ENCODE assay signal across 21 cellular contexts in genomic region chr9:113238202-113238858, GRCh38. TPM values are rescaled to one million over a fixed set of nuclear protein-coding genes. Genes with fewer than 3 reads are reported as not detected.
DNase-seq lines count a peak whose midpoint lies in the region; ATAC-seq, FAIRE-seq and TF ChIP-seq lines count a peak whose summit lies in the region.
"Had no signal": no experiment of that assay in that cellular context is flagged by ENCODE, and none has a peak within 500 bp of the region (broad histone marks: within the 10 kb centered on the region; RNA-seq: fewer than 3 reads in every experiment).

No MANE protein-coding gene starts in this region.

- peak; percentile 33 for ATAC-seq in stimulated activated naive CD8-positive, alpha-beta T cell treated with anti-CD3 and anti-CD28 coated beads, Interleukin-15, amount 100 ng/mL, for 72 hours
- no peak for ATAC-seq in stimulated activated naive CD8-positive, alpha-beta T cell treated with anti-CD3 and anti-CD28 coated beads, Interleukin-15, Interleukin-2, amounts not matched to agents 100 U/mL and 50 U/mL, for 24 hours
- ATAC-seq in GM23338: no peak
- ATAC-seq in GM12878: no peak
- ATAC-seq in right lobe of liver: peak; percentile 46 to 66 (median 62)

- no peaks in the 10 kb centered on the region for H3F3A ChIP-seq in GM23338 (replicated peaks; ENCODE audit: low read depth)

- no peaks in the 10 kb centered on the region for H3K9me3 Mint-ChIP-seq in stimulated activated naive CD8-positive, alpha-beta T cell treated with anti-CD3 and anti-CD28 coated beads, Interleukin-15, amount 100 ng/mL, for 72 hours
- H3K9me3 Mint-ChIP-seq in GM23338: no peaks in the 10 kb centered on the region
- H3K9me3 Mint-ChIP-seq: CD4-positive, alpha-beta T cell; CD8-positive, alpha-beta memory T cell had no signal

- H3K36me3 Mint-ChIP-seq in GM23338 (ENCODE audit: low read depth): no peaks in the 10 kb centered on the region
- H3K36me3 Mint-ChIP-seq: CD8-positive, alpha-beta memory T cell had no signal

- H3K9me2 ChIP-seq in GM23338 (ENCODE audit: insufficient read depth): no peaks in the 10 kb centered on the region

- DNase-seq in stimulated activated naive CD8-positive, alpha-beta T cell treated with anti-CD3 and anti-CD28 coated beads, Interleukin-15, amount 100 ng/mL, for 72 hours: no peak
- no peak for DNase-seq in stimulated activated naive CD8-positive, alpha-beta T cell treated with anti-CD3 and anti-CD28 coated beads, Interleukin-15, Interleukin-2, amounts not matched to agents 100 U/mL and 50 U/mL, for 24 hours
- DNase-seq in GM23338 (ENCODE audit: low spot score): no peak
- no peak for DNase-seq in GM12878 (ENCODE audit: low read depth, low spot score)
- DNase-seq in right lobe of liver: peak in 1 of 3 donors; percentile 58
- DNase-seq in RCC 7860 (ENCODE audit: low spot score): no peak
- no peak for DNase-seq in H7
- DNase-seq in ovary: no peak
- DNase-seq: CD4-positive, alpha-beta T cell; CD8-positive, alpha-beta memory T cell; DMS 273 treated with DMSO at 0.1 percent for 48 hours; DMS79; EL; GDM1; GOT3; HCEC 1CT had no signal

- no peak overlapping the region for H3K4me3 Mint-ChIP-seq in stimulated activated naive CD8-positive, alpha-beta T cell treated with anti-CD3 and anti-CD28 coated beads, Interleukin-15, amount 100 ng/mL, for 72 hours
- H3K4me3 Mint-ChIP-seq in GM23338: no peak overlapping the region
- H3K4me3 Mint-ChIP-seq: CD14-positive monocyte; CD4-positive, alpha-beta T cell; CD8-positive, alpha-beta memory T cell had no signal

- H4K20me1 ChIP-seq in GM23338 (replicated peaks; ENCODE audit: insufficient read depth) (peaks cover 13% of the 10 kb centered on the region), GM12878 (ENCODE audit: control insufficient read depth, insufficient read depth) (no peaks in the 10 kb centered on the region)

- TF ChIP-seq RAD21 in GM12878 (IDR thresholded peaks at IDR 0.05; ENCODE audit: insufficient read depth, low read depth, low read length): no peak

- no peaks in the 10 kb centered on the region for H3K27me3 Mint-ChIP-seq in stimulated activated naive CD8-positive, alpha-beta T cell treated with anti-CD3 and anti-CD28 coated beads, Interleukin-15, amount 100 ng/mL, for 72 hours
- H3K27me3 Mint-ChIP-seq in GM23338 (ENCODE audit: insufficient read depth, low read depth, poor library complexity): peaks cover 2% of the 10 kb centered on the region
- H3K27me3 Mint-ChIP-seq: CD4-positive, alpha-beta T cell; CD8-positive, alpha-beta memory T cell had no signal

- H3K9ac ChIP-seq in GM12878 (ENCODE audit: control insufficient read depth, insufficient read depth, low read length): no peak overlapping the region

- SMC1A ChIA-PET in GM12878 (lab: Charles Lee; ENCODE audit: uncharacterized antibody, unreplicated experiment): interaction anchor here (0.5 to 4.4 kb wide), 2 partner anchors 18 to 923 kb away, joined by 4 to 14 read pairs; partner anchors contain the start of genes FKBP15 and SLC31A1

- TF ChIP-seq POLR2A in GM12878 (IDR thresholded peaks at IDR 0.05; ENCODE audit: low read depth, low read length) (no peak), right lobe of liver (IDR thresholded peaks at IDR 0.05) (no peak), ovary (IDR thresholded peaks at IDR 0.05) (no peak)

- H3K79me2 ChIP-seq in GM23338 (replicated peaks; ENCODE audit: insufficient read depth): no peaks in the 10 kb centered on the region
- H3K79me2 ChIP-seq in GM12878 (ENCODE audit: control insufficient read depth, insufficient read depth, low read length): peaks cover 4% of the 10 kb centered on the region

- peaks cover 2% of the 10 kb centered on the region for H3K4me1 Mint-ChIP-seq in stimulated activated naive CD8-positive, alpha-beta T cell treated with anti-CD3 and anti-CD28 coated beads, Interleukin-15, amount 100 ng/mL, for 72 hours
- no peaks in the 10 kb centered on the region for H3K4me1 Mint-ChIP-seq in GM23338

- intact Hi-C loops in GM12878 (cut with micrococcal nuclease; ENCODE audit: unreplicated experiment): no loop called here
- intact Hi-C loops in right lobe of liver (cut with DNase I): no loop called here
- intact Hi-C loops in ovary (cut with DNase I): no loop called here

- no TSS peak for BruUV-seq in GM12878 (replicated peaks; lab: Mats Ljungman, UMichigan)

- WGBS in GM12878 (ENCODE audit: insufficient coverage, insufficient replicate concordance, low lambda C conversion rate, missing lambda C conversion rate): 94% methylated on average over 10 of the region's 10 CpGs
- WGBS in right lobe of liver (ENCODE audit: insufficient coverage, low coverage, low lambda C conversion rate, missing lambda C conversion rate): 24% methylated on average over 9 of the region's 10 CpGs
- 91 to 94% (median 93%) methylated on average over 10 of the region's 10 CpGs for WGBS in ovary, 3 donors

- RAD21 ChIA-PET in GM12878 (lab: Charles Lee; ENCODE audit: unreplicated experiment): no interaction called here

- H2AFZ ChIP-seq in GM23338 (no peak overlapping the region), GM12878 (ENCODE audit: control insufficient read depth, low read depth, low read length) (no peak overlapping the region)

- H3K27ac ChIP-seq in GM23338 (ENCODE audit: low read depth) (0 out of 2 replicates have a peak overlapping the region, but pooled peaks have one; percentile 22), GM12878 (ENCODE audit: control insufficient read depth, insufficient read depth) (no peak overlapping the region), right lobe of liver (peak overlapping the region; percentile 31 to 72 (median 60)), ovary (no peak overlapping the region)

- no peak for TF ChIP-seq CTCF in GM23338 (conservative IDR thresholded peaks at IDR 0.05; ENCODE audit: low read depth in 2 of 2)
- TF ChIP-seq CTCF in GM12878 (IDR thresholded peaks at IDR 0.05 in 2 of 3, conservative IDR thresholded peaks at IDR 0.05 in 1 of 3; ENCODE audit: control insufficient read depth in 2 of 3, extremely low read depth in 1 of 3, insufficient read depth in 1 of 3, low read depth in 3 of 3, low read length in 3 of 3): no peak
- no peak for TF ChIP-seq CTCF in right lobe of liver (IDR thresholded peaks at IDR 0.05)
- TF ChIP-seq CTCF in ovary (IDR thresholded peaks at IDR 0.05): no peak

- H3K4me2 ChIP-seq in GM23338 (no peak overlapping the region), GM12878 (ENCODE audit: control insufficient read depth, insufficient read depth) (no peak overlapping the region)

- no peaks in the 10 kb centered on the region for H3K9me3 ChIP-seq in GM12878 (replicated peaks; ENCODE audit: control insufficient read depth, insufficient read depth, low read length)
- no peaks in the 10 kb centered on the region for H3K9me3 ChIP-seq in right lobe of liver
- H3K9me3 ChIP-seq in ovary: no peaks in the 10 kb centered on the region

- POLR2A ChIA-PET in GM12878 (lab: Charles Lee): no interaction called here

- in situ Hi-C loops in GM12878 (cut with MboI): no loop called here

- H3K27ac Mint-ChIP-seq in stimulated activated naive CD8-positive, alpha-beta T cell treated with anti-CD3 and anti-CD28 coated beads, Interleukin-15, amount 100 ng/mL, for 72 hours: peak overlapping the region in 1 of 2 donors; percentile 5
- H3K27ac Mint-ChIP-seq in GM23338: no peak overlapping the region
- H3K27ac Mint-ChIP-seq: CD4-positive, alpha-beta T cell; CD8-positive, alpha-beta memory T cell had no signal

- CTCF ChIA-PET in GM12878 (lab: Yijun Ruan, JAX): interaction anchor here (1.0 kb wide), 1 partner anchor 13 kb away, joined by 3 read pairs; no protein-coding TSS in a partner anchor

- no peak overlapping the region for H3K4me3 ChIP-seq in GM23338
- no peak overlapping the region for H3K4me3 ChIP-seq in GM12878
- peak overlapping the region in 2 of 3 donors; percentile 6 to 27 for H3K4me3 ChIP-seq in right lobe of liver
- no peak overlapping the region for H3K4me3 ChIP-seq in H7 (ENCODE audit: insufficient read depth, low read depth, low read length)
- no peak overlapping the region for H3K4me3 ChIP-seq in ovary

- H3K4me1 ChIP-seq in GM23338 (ENCODE audit: insufficient read depth): no peaks in the 10 kb centered on the region
- peaks cover 2% of the 10 kb centered on the region; the same call in 1 of the 2 replicates for H3K4me1 ChIP-seq in GM12878 (ENCODE audit: control insufficient read depth, insufficient read depth, low read length)
- peaks cover 0 to 65% (median 24%) of the 10 kb centered on the region in 4 donors for H3K4me1 ChIP-seq in right lobe of liver
- H3K4me1 ChIP-seq in ovary (ENCODE audit: insufficient read depth): no peaks in the 10 kb centered on the region

- no peaks in the 10 kb centered on the region for H3K36me3 ChIP-seq in GM23338 (ENCODE audit: insufficient read depth)
- no peaks in the 10 kb centered on the region for H3K36me3 ChIP-seq in GM12878 (ENCODE audit: control insufficient read depth in 2 of 2, insufficient read depth in 2 of 2, low read length in 1 of 2)
- H3K36me3 ChIP-seq in right lobe of liver: no peaks in the 10 kb centered on the region
- no peaks in the 10 kb centered on the region for H3K36me3 ChIP-seq in H7 (replicated peaks; ENCODE audit: control insufficient read depth, insufficient read depth, low read length)
- H3K36me3 ChIP-seq in ovary: no peaks in the 10 kb centered on the region

- no peak for TF ChIP-seq EP300 in GM12878 (IDR thresholded peaks at IDR 0.05; ENCODE audit: borderline replicate concordance in 1 of 2, control insufficient read depth in 1 of 2, low read depth in 2 of 2, low read length in 2 of 2)
- no peak for TF ChIP-seq EP300 in ovary (IDR thresholded peaks at IDR 0.05)

- FAIRE-seq in GM12878 (lab: Jason Lieb, UNC) (peak; percentile 52), RCC 7860 (lab: Jason Lieb, UNC) (no peak)
- FAIRE-seq: D721Med, GM12891, GM18507, H54 had no signal

- H3K27me3 ChIP-seq in GM23338 (ENCODE audit: insufficient read depth) (no peaks in the 10 kb centered on the region), GM12878 (replicated peaks in 1 of 2; ENCODE audit: control insufficient read depth in 2 of 2, insufficient read depth in 2 of 2, low read length in 1 of 2) (no peaks in the 10 kb centered on the region), right lobe of liver (no peaks in the 10 kb centered on the region), H7 (ENCODE audit: control insufficient read depth, insufficient read depth, low read length) (no peaks in the 10 kb centered on the region), ovary (no peaks in the 10 kb centered on the region)

RNA-seq across cellular contexts. Expression of gene SLC31A1, which starts 17.0 kb away (rescaled TPM):
- 32.1 and 33.3 TPM in 2 replicates for total RNA-seq in GM23338 (2014; rRNA removed; shearing (Covaris generic))
- 14.5 and 15.0 TPM in 2 replicates for polyA plus RNA-seq in GM23338 (2016; fragmentation: Nextera tagmentation; extraction: Ambion mirVana)
- total RNA-seq in GM12878 (2013; cell fraction: nucleolus; rRNA removed): 17.7 and 23.7 TPM in 2 replicates
- total RNA-seq in GM12878 (2014; rRNA removed): 8.9 and 9.4 TPM in 2 replicates
- total RNA-seq in GM12878 (2014; rRNA removed; fragmentation: Illumina TruSeq; extraction: Trizol): 12.4 and 12.6 TPM in 2 replicates
- total RNA-seq in GM12878 (2021): 11.5 and 12.0 TPM in 2 replicates
- polyA plus RNA-seq in GM12878 (2011; ENCODE audit: low read depth): 18.7 TPM
- polyA plus RNA-seq in GM12878 (2011; rRNA removed): 16.2 and 17.6 TPM in 2 replicates
- polyA plus RNA-seq in GM12878 (2011; cell fraction: cytosol; rRNA removed): 12.7 and 16.3 TPM in 2 replicates
- polyA plus RNA-seq in GM12878 (2011; cell fraction: nucleus; rRNA removed): 2.9 and 3.1 TPM in 2 replicates
- polyA plus RNA-seq in GM12878 (2012): 14.4 and 16.1 TPM in 2 replicates
- 16.0 and 18.4 TPM in 2 replicates for polyA plus RNA-seq in GM12878 (2014; fragmentation: Illumina TruSeq; extraction: Trizol)
- polyA plus RNA-seq in GM12878 (2014; fragmentation: Nextera tagmentation; extraction: Ambion mirVana): 10 to 100 TPM in 1 of 2 experiments, 1 to 10 TPM in 1; 7.3 to 10.0 TPM
- 10.0 and 10.7 TPM in 2 replicates for polyA plus RNA-seq in GM12878 (2014; rRNA removed)
- polyA plus RNA-seq in GM12878 (2016; fragmentation: Nextera tagmentation; extraction: Ambion mirVana): 10 to 100 TPM in 1 of 2 experiments, 1 to 10 TPM in 1; 9.4 to 11.0 TPM
- polyA minus RNA-seq in GM12878 (2011; rRNA and poly(A)+ RNA removed): 14.3 and 17.7 TPM in 2 replicates
- polyA minus RNA-seq in GM12878 (2011; cell fraction: cytosol; rRNA and poly(A)+ RNA removed): 6.7 and 7.0 TPM in 2 replicates
- polyA minus RNA-seq in GM12878 (2011; cell fraction: nucleus; rRNA and poly(A)+ RNA removed): 6.3 and 9.3 TPM in 2 replicates
- 10 to 100 TPM; 48.0 to 92.6 (median 71.5) TPM for total RNA-seq in right lobe of liver
- total RNA-seq in H7 (2014; rRNA removed; shearing (Covaris generic)): 21.8 and 26.7 TPM in 2 replicates
- 10 to 100 TPM in 5 of 7 donors, 1 to 10 TPM in 2; 6.6 to 18.7 (median 12.5) TPM for total RNA-seq in ovary
- 10 to 100 TPM in 1 of 2 donors, 1 to 10 TPM in 1; 5.3 to 24.1 TPM for polyA plus RNA-seq in ovary

RNA-seq across cellular contexts. Expression of gene FKBP15, which starts 17.3 kb away (rescaled TPM):
- 14.9 and 15.2 TPM in 2 replicates for total RNA-seq in GM23338 (2014; rRNA removed; shearing (Covaris generic))
- polyA plus RNA-seq in GM23338 (2016; fragmentation: Nextera tagmentation; extraction: Ambion mirVana) (7.6 and 7.9 TPM in 2 replicates), GM12878 (2011; rRNA removed) (43.0 and 53.4 TPM in 2 replicates), GM12878 (2014; fragmentation: Illumina TruSeq; extraction: Trizol) (25.6 and 26.7 TPM in 2 replicates), GM12878 (2014; fragmentation: Nextera tagmentation; extraction: Ambion mirVana) (1 to 10 TPM; 5.0 to 8.2 TPM), GM12878 (2014; rRNA removed) (18.8 and 20.5 TPM in 2 replicates), GM12878 (2016; fragmentation: Nextera tagmentation; extraction: Ambion mirVana) (10 to 100 TPM; 21.1 to 21.3 TPM), ovary (10 to 100 TPM; 10.9 to 29.0 TPM)
- 161 and 163 TPM in 2 replicates for total RNA-seq in GM12878 (2013; cell fraction: nucleolus; rRNA removed)
- total RNA-seq in GM12878 (2014; rRNA removed) (21.7 and 22.8 TPM in 2 replicates), GM12878 (2014; rRNA removed; fragmentation: Illumina TruSeq; extraction: Trizol) (20.1 and 20.4 TPM in 2 replicates), GM12878 (2021) (22.1 and 26.6 TPM in 2 replicates), right lobe of liver (10 to 100 TPM; 11.1 to 17.2 (median 12.8) TPM), ovary (10 to 100 TPM; 11.9 to 32.9 (median 20.2) TPM)
- 12.8 TPM for polyA plus RNA-seq in GM12878 (2011; ENCODE audit: low read depth)
- 35.9 and 58.7 TPM in 2 replicates for polyA plus RNA-seq in GM12878 (2011; cell fraction: cytosol; rRNA removed)
- 91.6 and 119 TPM in 2 replicates for polyA plus RNA-seq in GM12878 (2011; cell fraction: nucleus; rRNA removed)
- polyA plus RNA-seq in GM12878 (2012): 18.6 and 24.1 TPM in 2 replicates
- polyA minus RNA-seq in GM12878 (2011; rRNA and poly(A)+ RNA removed): 125 and 127 TPM in 2 replicates
- polyA minus RNA-seq in GM12878 (2011; cell fraction: cytosol; rRNA and poly(A)+ RNA removed): 18.7 and 27.8 TPM in 2 replicates
- 80.9 and 100 TPM in 2 replicates for polyA minus RNA-seq in GM12878 (2011; cell fraction: nucleus; rRNA and poly(A)+ RNA removed)
- 12.9 and 15.2 TPM in 2 replicates for total RNA-seq in H7 (2014; rRNA removed; shearing (Covaris generic))

RNA-seq across cellular contexts. Expression of gene CDC26, which starts 37.0 kb away (rescaled TPM):
- 34.9 and 45.1 TPM in 2 replicates for total RNA-seq in GM23338 (2014; rRNA removed; shearing (Covaris generic))
- polyA plus RNA-seq in GM23338 (2016; fragmentation: Nextera tagmentation; extraction: Ambion mirVana) (85.0 and 112 TPM in 2 replicates), GM12878 (2011; rRNA removed) (46.2 and 60.9 TPM in 2 replicates), GM12878 (2014; fragmentation: Illumina TruSeq; extraction: Trizol) (66.1 and 81.1 TPM in 2 replicates), GM12878 (2014; fragmentation: Nextera tagmentation; extraction: Ambion mirVana) (100 to 1,000 TPM; 140 to 156 TPM), GM12878 (2014; rRNA removed) (33.2 and 44.8 TPM in 2 replicates), GM12878 (2016; fragmentation: Nextera tagmentation; extraction: Ambion mirVana) (100 to 1,000 TPM in 1 of 2 experiments, 10 to 100 TPM in 1; 97.4 to 102 TPM), ovary (10 to 100 TPM; 27.7 to 57.3 TPM)
- total RNA-seq in GM12878 (2013; cell fraction: nucleolus; rRNA removed): 4.2 and 4.8 TPM in 2 replicates
- total RNA-seq in GM12878 (2014; rRNA removed) (32.1 and 33.7 TPM in 2 replicates), GM12878 (2014; rRNA removed; fragmentation: Illumina TruSeq; extraction: Trizol) (55.1 and 56.9 TPM in 2 replicates), GM12878 (2021) (28.2 and 28.9 TPM in 2 replicates), right lobe of liver (10 to 100 TPM; 16.0 to 21.7 (median 18.5) TPM), ovary (10 to 100 TPM; 24.2 to 40.0 (median 27.5) TPM)
- polyA plus RNA-seq in GM12878 (2011; ENCODE audit: low read depth): 60.0 TPM
- polyA plus RNA-seq in GM12878 (2011; cell fraction: cytosol; rRNA removed): 15.8 and 23.8 TPM in 2 replicates
- 14.3 and 18.4 TPM in 2 replicates for polyA plus RNA-seq in GM12878 (2011; cell fraction: nucleus; rRNA removed)
- 42.9 and 50.7 TPM in 2 replicates for polyA plus RNA-seq in GM12878 (2012)
- 8.3 and 8.5 TPM in 2 replicates for polyA minus RNA-seq in GM12878 (2011; rRNA and poly(A)+ RNA removed)
- polyA minus RNA-seq in GM12878 (2011; cell fraction: cytosol; rRNA and poly(A)+ RNA removed): 2.1 and 6.3 TPM in 2 replicates
- polyA minus RNA-seq in GM12878 (2011; cell fraction: nucleus; rRNA and poly(A)+ RNA removed): 2.8 and 3.4 TPM in 2 replicates
- total RNA-seq in H7 (2014; rRNA removed; shearing (Covaris generic)): 36.0 and 40.8 TPM in 2 replicates

RNA-seq across cellular contexts. Expression of gene PRPF4, which starts 37.1 kb away (rescaled TPM):
- total RNA-seq in GM23338 (2014; rRNA removed; shearing (Covaris generic)): 31.3 and 34.6 TPM in 2 replicates
- polyA plus RNA-seq in GM23338 (2016; fragmentation: Nextera tagmentation; extraction: Ambion mirVana): 18.7 and 19.2 TPM in 2 replicates
- 27.6 and 28.1 TPM in 2 replicates for total RNA-seq in GM12878 (2013; cell fraction: nucleolus; rRNA removed)
- 39.5 and 43.3 TPM in 2 replicates for total RNA-seq in GM12878 (2014; rRNA removed)
- total RNA-seq in GM12878 (2014; rRNA removed; fragmentation: Illumina TruSeq; extraction: Trizol): 38.4 and 39.0 TPM in 2 replicates
- 28.6 and 31.7 TPM in 2 replicates for total RNA-seq in GM12878 (2021)
- polyA plus RNA-seq in GM12878 (2011; ENCODE audit: low read depth): 20.0 TPM
- polyA plus RNA-seq in GM12878 (2011; rRNA removed): 18.0 and 28.4 TPM in 2 replicates
- polyA plus RNA-seq in GM12878 (2011; cell fraction: cytosol; rRNA removed): 24.1 and 29.7 TPM in 2 replicates
- polyA plus RNA-seq in GM12878 (2011; cell fraction: nucleus; rRNA removed): 12.8 and 19.8 TPM in 2 replicates
- polyA plus RNA-seq in GM12878 (2012): 22.1 and 25.5 TPM in 2 replicates
- 43.5 and 49.9 TPM in 2 replicates for polyA plus RNA-seq in GM12878 (2014; fragmentation: Illumina TruSeq; extraction: Trizol)
- 10 to 100 TPM; 23.0 to 43.5 TPM for polyA plus RNA-seq in GM12878 (2014; fragmentation: Nextera tagmentation; extraction: Ambion mirVana)
- polyA plus RNA-seq in GM12878 (2014; rRNA removed): 26.3 and 31.2 TPM in 2 replicates
- 10 to 100 TPM; 46.7 to 48.1 TPM for polyA plus RNA-seq in GM12878 (2016; fragmentation: Nextera tagmentation; extraction: Ambion mirVana)
- 16.4 and 19.3 TPM in 2 replicates for polyA minus RNA-seq in GM12878 (2011; rRNA and poly(A)+ RNA removed)
- 6.5 and 11.5 TPM in 2 replicates for polyA minus RNA-seq in GM12878 (2011; cell fraction: cytosol; rRNA and poly(A)+ RNA removed)
- 5.1 and 10.2 TPM in 2 replicates for polyA minus RNA-seq in GM12878 (2011; cell fraction: nucleus; rRNA and poly(A)+ RNA removed)
- 10 to 100 TPM in 3 of 6 experiments, 1 to 10 TPM in 3; 6.9 to 13.0 (median 10.1) TPM for total RNA-seq in right lobe of liver
- 34.5 and 38.4 TPM in 2 replicates for total RNA-seq in H7 (2014; rRNA removed; shearing (Covaris generic))
- 10 to 100 TPM; 12.5 to 30.8 (median 22.3) TPM for total RNA-seq in ovary
- polyA plus RNA-seq in ovary: 10 to 100 TPM; 13.9 to 28.9 TPM

Comparison
In these comparisons a context has a peak if more than half of its experiments do, and no peak if none do; other contexts are left out.
1. ATAC-seq: peak in stimulated activated naive CD8-positive, alpha-beta T cell treated with anti-CD3 and anti-CD28 coated beads, Interleukin-15, amount 100 ng/mL, for 72 hours (single experiment) and right lobe of liver (4 of 4); none in stimulated activated naive CD8-positive, alpha-beta T cell treated with anti-CD3 and anti-CD28 coated beads, Interleukin-15, Interleukin-2, amounts not matched to agents 100 U/mL and 50 U/mL, for 24 hours (single experiment), GM23338 (single experiment) and GM12878 (single experiment).
2. H3K27ac ChIP-seq: peak in GM23338 (single experiment) and right lobe of liver (3 of 3); none in GM12878 (single experiment) and ovary (0 of 2).
3. H3K4me3 ChIP-seq: peak in right lobe of liver (2 of 3); none in GM23338 (single experiment), GM12878 (single experiment), H7 (single experiment) and ovary (single experiment).